23 cellular contexts compared by ENCODE assay signal in the genomic region with DNA sequence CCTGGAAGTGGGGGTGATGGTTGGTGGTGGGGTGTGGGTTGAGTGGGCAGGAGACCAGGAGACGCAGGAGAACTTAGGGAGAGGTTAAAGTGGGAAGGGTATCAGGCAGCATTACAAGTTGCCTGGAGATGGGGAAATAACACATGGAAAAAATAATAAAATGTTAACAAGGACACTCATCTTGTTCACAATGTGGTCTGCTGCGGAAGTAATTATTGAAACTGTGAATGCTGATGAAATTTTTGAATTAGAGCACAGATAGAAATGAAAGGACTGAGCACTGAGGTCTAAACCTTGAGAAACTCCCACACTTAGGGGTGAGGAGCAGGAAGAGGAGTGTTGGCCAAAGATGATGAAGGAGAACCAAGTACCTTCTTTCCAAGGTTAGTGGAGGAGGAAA.
DNase-seq lines count a peak whose midpoint lies in the region; ATAC-seq, FAIRE-seq and TF ChIP-seq lines count a peak whose summit lies in the region.
"Had no signal": no experiment of that assay in that cellular context is flagged by ENCODE, and none has a peak within 500 bp of the region (broad histone marks: within the 10 kb centered on the region; RNA-seq: fewer than 3 reads in every experiment).

No MANE protein-coding gene starts in this region.

- peak; percentile 57 for ATAC-seq in GM19351 (IDR thresholded peaks at IDR 0.05; ENCODE audit: unreplicated experiment)
- ATAC-seq in GM12878 = peak; percentile 83
- no peak for ATAC-seq in psoas muscle
- ATAC-seq: HepG2 had no signal

- no peak overlapping the region for H3K9ac ChIP-seq in GM12878 (ENCODE audit: control insufficient read depth, insufficient read depth, low read length)
- H3K9ac ChIP-seq: BLaER1, GM23248 had no signal

- H3K4me3 ChIP-seq in GM12878 = no peak overlapping the region
- no peak overlapping the region for H3K4me3 ChIP-seq in psoas muscle
- H3K4me3 ChIP-seq: BLaER1, GM23248 had no signal

- no peaks in the 10 kb centered on the region for H3K36me3 ChIP-seq in GM12878 (ENCODE audit: control insufficient read depth in 2 of 2, insufficient read depth in 2 of 2, low read length in 1 of 2)
- no peaks in the 10 kb centered on the region for H3K36me3 ChIP-seq in psoas muscle (ENCODE audit: insufficient read depth in 1 of 2, low read depth in 1 of 2)
- H3K36me3 ChIP-seq: BLaER1 had no signal

- no peak; a peak in 1 of 4 replicates for TF ChIP-seq EP300 in GM12878 (IDR thresholded peaks at IDR 0.05; ENCODE audit: borderline replicate concordance in 1 of 2, control insufficient read depth in 1 of 2, low read depth in 2 of 2, low read length in 2 of 2)

- intact Hi-C loops in GM12878 (cut with micrococcal nuclease; ENCODE audit: unreplicated experiment) = no loop called here
- intact Hi-C loops in activated T-helper 2 cell treated with anti-CD3 and anti-CD28 coated beads, Interferon-gamma antibody, Interleukin-2, Interleukin-4, amounts not matched to agents 10 μg/mL and 5 μg/mL and 100 μg/mL, durations not matched to agents 14 hours and 24 hours and 36 hours (cut with micrococcal nuclease) = no loop called here
- intact Hi-C loops in psoas muscle (cut with DNase I) = no loop called here

- DNase-seq in GM12892 (ENCODE audit: insufficient read length) = no peak
- no peak for DNase-seq in GM12878 (ENCODE audit: low read depth, low spot score)
- DNase-seq in activated T-helper 2 cell treated with anti-CD3 and anti-CD28 coated beads, Interferon-gamma antibody, Interleukin-2, Interleukin-4, amounts not matched to agents 10 μg/mL and 5 μg/mL and 100 μg/mL, durations not matched to agents 14 hours and 24 hours and 36 hours (ENCODE audit: low spot score) = no peak
- DNase-seq in NCI-H1092 treated with DMSO at 0.1 percent for 48 hours (lab: John Stamatoyannopoulos, UW) = no peak
- no peak for DNase-seq in occipital lobe (lab: John Stamatoyannopoulos, UW)
- no peak for DNase-seq in psoas muscle
- DNase-seq: ACHN; CD4-positive, alpha-beta memory T cell; DMS153; DMS79; GDM1; GM23248; HCEC 1CT; Karpas-422; KBM-7 had no signal

- H3K4me1 ChIP-seq in GM12878 (ENCODE audit: control insufficient read depth, insufficient read depth, low read length) (peaks cover 12% of the 10 kb centered on the region), psoas muscle (peaks cover 7% of the 10 kb centered on the region)
- H3K4me1 ChIP-seq: BLaER1 had no signal

- H3K4me2 ChIP-seq in GM12878 (ENCODE audit: control insufficient read depth, insufficient read depth) = 0 out of 2 replicates have a peak overlapping the region, but pooled peaks have one; percentile 26
- H3K4me2 ChIP-seq: BLaER1 had no signal

- TF ChIP-seq CTCF in GM12878 (IDR thresholded peaks at IDR 0.05 in 2 of 3, conservative IDR thresholded peaks at IDR 0.05 in 1 of 3; ENCODE audit: control insufficient read depth in 2 of 3, extremely low read depth in 1 of 3, insufficient read depth in 1 of 3, low read depth in 3 of 3, low read length in 3 of 3) (no peak), nephron (IDR thresholded peaks at IDR 0.05; ENCODE audit: unreplicated experiment in 3 of 3) (no peak), psoas muscle (IDR thresholded peaks at IDR 0.05) (no peak)

- H3K4me3 Mint-ChIP-seq in nephron = no peak overlapping the region
- H3K4me3 Mint-ChIP-seq in activated T-helper 2 cell treated with anti-CD3 and anti-CD28 coated beads, Interferon-gamma antibody, Interleukin-2, Interleukin-4, amounts not matched to agents 10 μg/mL and 5 μg/mL and 100 μg/mL, durations not matched to agents 14 hours and 24 hours and 36 hours (ENCODE audit: low read depth) = no peak overlapping the region
- H3K4me3 Mint-ChIP-seq: CD4-positive, alpha-beta memory T cell; IgD-negative memory B cell had no signal

- TF ChIP-seq POLR2A in GM12892 (IDR thresholded peaks at IDR 0.05; ENCODE audit: low read depth, low read length) = no peak
- TF ChIP-seq POLR2A in GM12878 (IDR thresholded peaks at IDR 0.05; ENCODE audit: low read depth, low read length) = no peak

- no peaks in the 10 kb centered on the region for H3K79me2 ChIP-seq in GM12878 (ENCODE audit: control insufficient read depth, insufficient read depth, low read length)

- POLR2A ChIA-PET in GM12878 (lab: Charles Lee) = no interaction called here

- CTCF ChIA-PET in GM12878 (lab: Yijun Ruan, JAX) = interaction anchor here (1.3 kb wide), 1 partner anchor 24 kb away, joined by 3 read pairs; no protein-coding TSS in a partner anchor

- SMC1A ChIA-PET in GM12878 (lab: Charles Lee; ENCODE audit: uncharacterized antibody, unreplicated experiment) = interaction anchor here (1.2 to 1.9 kb wide), 2 partner anchors 19 to 44 kb away, joined by 3 to 6 read pairs; no protein-coding TSS in a partner anchor

- FAIRE-seq in GM12892 (lab: Jason Lieb, UNC) (peak; percentile 90), GM12878 (lab: Jason Lieb, UNC) (no peak)
- FAIRE-seq: A204.1, H54, HepG2 had no signal

- in situ Hi-C loops in GM12878 (cut with MboI) = no loop called here

- no peaks in the 10 kb centered on the region for H3K27me3 Mint-ChIP-seq in nephron (ENCODE audit: low read depth)
- peaks cover 35% of the 10 kb centered on the region for H3K27me3 Mint-ChIP-seq in activated T-helper 2 cell treated with anti-CD3 and anti-CD28 coated beads, Interferon-gamma antibody, Interleukin-2, Interleukin-4, amounts not matched to agents 10 μg/mL and 5 μg/mL and 100 μg/mL, durations not matched to agents 14 hours and 24 hours and 36 hours (ENCODE audit: low read depth)

- peak overlapping the region; percentile 15; the same call in 1 of the 2 replicates for H2AFZ ChIP-seq in GM12878 (ENCODE audit: control insufficient read depth, low read depth, low read length)
- H2AFZ ChIP-seq: GM23248 had no signal

- no peaks in the 10 kb centered on the region for H3K9me3 Mint-ChIP-seq in nephron
- no peaks in the 10 kb centered on the region for H3K9me3 Mint-ChIP-seq in activated T-helper 2 cell treated with anti-CD3 and anti-CD28 coated beads, Interferon-gamma antibody, Interleukin-2, Interleukin-4, amounts not matched to agents 10 μg/mL and 5 μg/mL and 100 μg/mL, durations not matched to agents 14 hours and 24 hours and 36 hours
- H3K9me3 Mint-ChIP-seq: CD4-positive, alpha-beta memory T cell; IgD-negative memory B cell had no signal

- no peaks in the 10 kb centered on the region for H3K27me3 ChIP-seq in GM12878 (replicated peaks in 1 of 2; ENCODE audit: control insufficient read depth in 2 of 2, insufficient read depth in 2 of 2, low read length in 1 of 2)
- peaks cover 0 to 3% (median 0%) of the 10 kb centered on the region in 3 donors for H3K27me3 ChIP-seq in psoas muscle (ENCODE audit: insufficient read depth in 3 of 3, low read length in 2 of 3)
- H3K27me3 ChIP-seq: BLaER1 had no signal

- 12% methylated on average over 2 of the region's 2 CpGs for WGBS in GM12878 (ENCODE audit: insufficient coverage, insufficient replicate concordance, low lambda C conversion rate, missing lambda C conversion rate)
- 90 to 96% (median 93%) methylated on average over 2 of the region's 2 CpGs for WGBS in psoas muscle, 3 donors

- H3K36me3 Mint-ChIP-seq in nephron (ENCODE audit: low read depth) = no peaks in the 10 kb centered on the region
- H3K36me3 Mint-ChIP-seq in activated T-helper 2 cell treated with anti-CD3 and anti-CD28 coated beads, Interferon-gamma antibody, Interleukin-2, Interleukin-4, amounts not matched to agents 10 μg/mL and 5 μg/mL and 100 μg/mL, durations not matched to agents 14 hours and 24 hours and 36 hours (ENCODE audit: low read depth) = no peaks in the 10 kb centered on the region
- H3K36me3 Mint-ChIP-seq: CD4-positive, alpha-beta memory T cell had no signal

- H4K20me1 ChIP-seq in GM12878 (ENCODE audit: control insufficient read depth, insufficient read depth) = no peaks in the 10 kb centered on the region
- H4K20me1 ChIP-seq: BLaER1 had no signal

- peaks cover 62% of the 10 kb centered on the region for H3K4me1 Mint-ChIP-seq in nephron
- H3K4me1 Mint-ChIP-seq in activated T-helper 2 cell treated with anti-CD3 and anti-CD28 coated beads, Interferon-gamma antibody, Interleukin-2, Interleukin-4, amounts not matched to agents 10 μg/mL and 5 μg/mL and 100 μg/mL, durations not matched to agents 14 hours and 24 hours and 36 hours (ENCODE audit: low read depth) = no peaks in the 10 kb centered on the region
- H3K4me1 Mint-ChIP-seq: CD4-positive, alpha-beta memory T cell; IgD-negative memory B cell had no signal

- H3K27ac ChIP-seq in GM12878 (ENCODE audit: control insufficient read depth, insufficient read depth) = no peak overlapping the region
- no peak overlapping the region for H3K27ac ChIP-seq in psoas muscle
- H3K27ac ChIP-seq: BLaER1, GM23248 had no signal

- BruUV-seq in GM12878 (replicated peaks; lab: Mats Ljungman, UMichigan) = no TSS peak

- no peak for TF ChIP-seq RAD21 in GM12878 (IDR thresholded peaks at IDR 0.05; ENCODE audit: insufficient read depth, low read depth, low read length)

- H3K9me3 ChIP-seq in GM12878 (replicated peaks; ENCODE audit: control insufficient read depth, insufficient read depth, low read length) (no peaks in the 10 kb centered on the region), psoas muscle (no peaks in the 10 kb centered on the region)
- H3K9me3 ChIP-seq: BLaER1 had no signal

- RAD21 ChIA-PET in GM12878 (lab: Charles Lee; ENCODE audit: unreplicated experiment) = no interaction called here

- peak overlapping the region in 2 of 3 experiments; percentile 8 to 9 for H3K27ac Mint-ChIP-seq in nephron
- no peak overlapping the region for H3K27ac Mint-ChIP-seq in activated T-helper 2 cell treated with anti-CD3 and anti-CD28 coated beads, Interferon-gamma antibody, Interleukin-2, Interleukin-4, amounts not matched to agents 10 μg/mL and 5 μg/mL and 100 μg/mL, durations not matched to agents 14 hours and 24 hours and 36 hours
- H3K27ac Mint-ChIP-seq: CD14-positive monocyte; CD4-positive, alpha-beta memory T cell; IgD-negative memory B cell had no signal

TF ChIP-seq in GM12878, 131 proteins besides CTCF, POLR2A, EP300 and RAD21 (continues in another document):
- TF ChIP-seq LARP7 (IDR thresholded peaks at IDR 0.05) = no peak
- TF ChIP-seq, protein P1, sequence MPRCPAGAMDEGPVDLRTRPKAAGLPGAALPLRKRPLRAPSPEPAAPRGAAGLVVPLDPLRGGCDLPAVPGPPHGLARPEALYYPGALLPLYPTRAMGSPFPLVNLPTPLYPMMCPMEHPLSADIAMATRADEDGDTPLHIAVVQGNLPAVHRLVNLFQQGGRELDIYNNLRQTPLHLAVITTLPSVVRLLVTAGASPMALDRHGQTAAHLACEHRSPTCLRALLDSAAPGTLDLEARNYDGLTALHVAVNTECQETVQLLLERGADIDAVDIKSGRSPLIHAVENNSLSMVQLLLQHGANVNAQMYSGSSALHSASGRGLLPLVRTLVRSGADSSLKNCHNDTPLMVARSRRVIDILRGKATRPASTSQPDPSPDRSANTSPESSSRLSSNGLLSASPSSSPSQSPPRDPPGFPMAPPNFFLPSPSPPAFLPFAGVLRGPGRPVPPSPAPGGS (IDR thresholded peaks at IDR 0.05; ENCODE audit: borderline replicate concordance, insufficient read depth, low read depth, low read length, poor library complexity, severe bottlenecking) = no peak
- 0 out of 2 replicates have a peak, but pooled peaks have one; percentile 41 for TF ChIP-seq MTA3 (IDR thresholded peaks at IDR 0.05; ENCODE audit: borderline replicate concordance, low read length)
- peak; percentile 84 for TF ChIP-seq JUNB (IDR thresholded peaks at IDR 0.05)

Comparison
In these comparisons a context has a peak if more than half of its experiments do, and no peak if none do; other contexts are left out.
1. ATAC-seq: peak in GM19351 (single experiment) and GM12878 (single experiment); none in psoas muscle (0 of 4).